20 cellular contexts compared by ENCODE assay signal in the genomic region with DNA sequence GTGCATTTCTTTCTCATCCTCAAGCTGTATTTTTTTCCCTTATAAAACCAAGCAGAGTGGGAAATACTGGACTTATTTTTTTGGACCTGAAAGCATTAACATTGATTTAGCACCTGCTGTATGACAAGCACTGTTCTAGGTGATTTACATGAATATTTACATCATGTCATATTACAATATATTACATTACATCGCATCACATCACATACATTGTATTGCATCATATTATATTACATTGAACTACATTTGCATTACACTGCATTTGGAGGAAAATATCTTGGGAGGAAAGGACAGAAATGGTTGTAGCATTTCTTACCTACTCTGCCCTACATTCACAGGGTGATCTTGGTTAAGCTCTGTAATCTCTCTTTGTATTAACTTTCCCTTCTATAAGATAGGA. TPM values are rescaled to one million over a fixed set of nuclear protein-coding genes. Genes with fewer than 3 reads are reported as not detected.
"Had no signal": no experiment of that assay in that cellular context is flagged by ENCODE, and none has a peak within 500 bp of the region (broad histone marks: within the 10 kb centered on the region; RNA-seq: fewer than 3 reads in every experiment).

No MANE protein-coding gene starts in this region.

- H3K4me1 Mint-ChIP-seq: neural crest cell had no signal

- H3K4me3 ChIP-seq: adrenal gland, mucosa of descending colon, tibial artery, uterus had no signal

- H3K27me3 ChIP-seq: adrenal gland, tibial artery, uterus had no signal

- H3K4me3 Mint-ChIP-seq: activated CD4-positive, alpha-beta T cell treated with anti-CD3 and anti-CD28 coated beads, Interleukin-2, amount 10 ng/mL, durations not matched to agents 24 days and 14 days; activated CD8-positive, alpha-beta T cell treated with anti-CD3 and anti-CD28 coated beads for 36 hours; activated T-cell treated with anti-CD3 and anti-CD28 coated beads, Interleukin-2, amount 50 U/mL, for 24 hours; naive B cell; neural crest cell; T-helper 1 cell treated with Interleukin-12 subunit alpha and Interleukin-12 subunit beta and Interleukin-4 antibody, amounts not matched to agents 30 μg/mL and 1 μg/mL, for 36 hours had no signal

- H3K9me3 ChIP-seq: adrenal gland, mucosa of descending colon, tibial artery, uterus had no signal

- ATAC-seq: activated CD8-positive, alpha-beta T cell treated with anti-CD3 and anti-CD28 coated beads for 36 hours; mucosa of descending colon; stimulated activated naive CD8-positive, alpha-beta T cell treated with anti-CD3 and anti-CD28 coated beads, Interleukin-15, Interleukin-2, amounts not matched to agents 100 U/mL and 50 U/mL, for 24 hours had no signal

- H3K4me1 ChIP-seq: tibial artery, uterus had no signal

- DNase-seq: activated CD4-positive, alpha-beta T cell treated with anti-CD3 and anti-CD28 coated beads, Interleukin-2, amount 10 ng/mL, durations not matched to agents 24 days and 14 days; activated CD8-positive, alpha-beta T cell treated with anti-CD3 and anti-CD28 coated beads for 36 hours; activated effector memory CD4-positive, alpha-beta T cell treated with Interleukin-2 at 50 U/mL for 16 hours; activated naive CD4-positive, alpha-beta T cell treated with anti-CD3 and anti-CD28 coated beads, Interleukin-2, amount 50 U/mL, for 16 hours; activated T-cell treated with anti-CD3 and anti-CD28 coated beads, Interleukin-2, amount 50 U/mL, for 24 hours; effector memory CD4-positive, alpha-beta T cell; foreskin melanocyte; head of caudate nucleus; left ventricle myocardium superior; mesenchymal stem cell; mucosa of descending colon; naive B cell; retina; stimulated activated naive CD8-positive, alpha-beta T cell treated with anti-CD3 and anti-CD28 coated beads, Interleukin-15, Interleukin-2, amounts not matched to agents 100 U/mL and 50 U/mL, for 24 hours; substantia nigra; tibial artery had no signal

- H3K27me3 Mint-ChIP-seq: activated CD4-positive, alpha-beta T cell treated with anti-CD3 and anti-CD28 coated beads, Interleukin-2, amount 10 ng/mL, durations not matched to agents 24 days and 14 days; activated CD8-positive, alpha-beta T cell treated with anti-CD3 and anti-CD28 coated beads for 36 hours; activated T-cell treated with anti-CD3 and anti-CD28 coated beads, Interleukin-2, amount 50 U/mL, for 24 hours had no signal

- H3K9me3 Mint-ChIP-seq: neural crest cell had no signal

- H3K36me3 ChIP-seq: adrenal gland, tibial artery, uterus had no signal

- H3K27ac ChIP-seq: tibial artery had no signal

- H3K27ac Mint-ChIP-seq: activated CD4-positive, alpha-beta T cell treated with anti-CD3 and anti-CD28 coated beads, Interleukin-2, amount 10 ng/mL, durations not matched to agents 24 days and 14 days; activated CD8-positive, alpha-beta T cell treated with anti-CD3 and anti-CD28 coated beads for 36 hours; activated T-cell treated with anti-CD3 and anti-CD28 coated beads, Interleukin-2, amount 50 U/mL, for 24 hours; T-helper 1 cell treated with Interleukin-12 subunit alpha and Interleukin-12 subunit beta and Interleukin-4 antibody, amounts not matched to agents 30 μg/mL and 1 μg/mL, for 36 hours had no signal

RNA-seq across cellular contexts. Expression of a gene that starts 11.2 kb away (rescaled TPM):
- total RNA-seq: neural crest cell had no signal

RNA-seq across cellular contexts. Expression of a gene that starts 48.8 kb away (rescaled TPM):
- total RNA-seq: neural crest cell had no signal
